19 cellular contexts compared by ENCODE assay signal in the genomic region with DNA sequence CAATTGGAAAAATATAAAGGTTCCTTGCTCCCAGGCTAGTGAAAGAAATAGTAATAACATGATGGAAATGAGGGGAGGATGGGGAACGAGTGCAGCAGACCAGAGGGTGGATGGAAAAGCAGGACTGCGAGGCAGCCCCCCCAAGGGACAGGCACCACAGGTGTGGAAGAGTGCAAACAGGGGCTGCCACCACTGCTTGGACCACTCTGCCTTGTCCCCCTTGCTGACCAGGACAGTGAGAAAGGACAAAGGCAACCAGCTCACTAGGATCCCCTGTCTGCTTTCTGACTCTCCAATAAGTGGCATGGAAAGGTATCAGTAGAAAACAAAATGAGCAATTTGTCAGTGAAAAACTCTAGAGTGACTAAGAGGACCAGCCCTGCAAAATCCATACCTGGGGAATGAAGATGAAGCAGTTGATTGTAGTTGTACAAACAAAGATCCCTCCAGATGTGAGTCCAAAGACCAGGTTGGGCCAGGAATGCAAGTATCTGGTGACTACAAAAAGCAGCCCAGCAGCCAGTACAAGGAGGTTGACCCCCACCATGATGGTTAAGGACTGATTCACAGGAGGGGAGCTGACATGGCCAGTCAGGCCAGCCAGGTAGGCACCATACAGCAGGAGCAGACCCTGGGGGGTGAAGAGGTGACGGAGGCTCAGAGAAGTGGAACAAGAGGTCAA.
A peak's percentile ranks its signal among the peaks of the same experiment; 100 is the strongest.
DNase-seq lines count a peak whose midpoint lies in the region; ATAC-seq and TF ChIP-seq lines count a peak whose summit lies in the region.
"Had no signal": no experiment of that assay in that cellular context is flagged by ENCODE, and none has a peak within 500 bp of the region (broad histone marks: within the 10 kb centered on the region; RNA-seq: fewer than 3 reads in every experiment).

No MANE protein-coding gene starts in this region.

- H3K27me3 ChIP-seq in IMR-90 (ENCODE audit: control insufficient read depth, insufficient read depth, low read length), result no peaks in the 10 kb centered on the region
- no peaks in the 10 kb centered on the region for H3K27me3 ChIP-seq in mammary epithelial cell (ENCODE audit: insufficient read depth, low read length)
- no peaks in the 10 kb centered on the region for H3K27me3 ChIP-seq in iPS-15b (ENCODE audit: control insufficient read depth, insufficient read depth, low read length)
- H3K27me3 ChIP-seq: BLaER1 treated with 17β-estradiol and CSF1 and Interleukin-3, amounts not matched to agents 10 nM and 100 nM; MG63; SJCRH30 had no signal

- peaks cover 0 to 9% of the 10 kb centered on the region in 2 experiments; a peak in 2 of 4 replicates for H3K79me1 ChIP-seq in IMR-90 (ENCODE audit: low read depth in 1 of 2, low read length in 2 of 2)

- no peaks in the 10 kb centered on the region for H4K20me1 ChIP-seq in IMR-90 (ENCODE audit: insufficient read depth, low read length)
- H4K20me1 ChIP-seq in mammary epithelial cell (ENCODE audit: insufficient read depth, low read length), result no peaks in the 10 kb centered on the region
- H4K20me1 ChIP-seq: BLaER1 treated with 17β-estradiol and CSF1 and Interleukin-3, amounts not matched to agents 10 nM and 100 nM had no signal

- BruUV-seq in IMR-90 (replicated peaks; lab: Mats Ljungman, UMichigan) (no TSS peak), mammary epithelial cell (replicated peaks; lab: Mats Ljungman, UMichigan) (no TSS peak)

- H2AK9ac ChIP-seq in IMR-90 (replicated peaks; ENCODE audit: low read depth, low read length, poor library complexity), result no peak overlapping the region

- H3K79me2 ChIP-seq in mammary epithelial cell (ENCODE audit: insufficient read depth, low read length), result peaks cover 5% of the 10 kb centered on the region

- H2BK20ac ChIP-seq in IMR-90 (ENCODE audit: low read depth, low read length), result 0 out of 2 replicates have a peak overlapping the region, but pooled peaks have one; percentile 31

- no peak overlapping the region for H2BK120ac ChIP-seq in IMR-90 (ENCODE audit: low read depth, low read length)

- H3K4me1 ChIP-seq in IMR-90 (ENCODE audit: control insufficient read depth, insufficient read depth, low read length) (peaks cover 8% of the 10 kb centered on the region), mammary epithelial cell (ENCODE audit: insufficient read depth, low read length) (peaks cover 46% of the 10 kb centered on the region), iPS-15b (ENCODE audit: control insufficient read depth, insufficient read depth, low read length) (peaks cover 10% of the 10 kb centered on the region)

- H2BK5ac ChIP-seq in IMR-90 (ENCODE audit: low read depth, low read length, poor library complexity, severe bottlenecking), result no peak overlapping the region

- no peak overlapping the region for H4K91ac ChIP-seq in IMR-90 (ENCODE audit: insufficient read depth, low read depth, low read length)

- H3K4ac ChIP-seq in IMR-90 (ENCODE audit: low read depth, low read length), result no peak overlapping the region; the same call in 1 of the 2 replicates

- H3K4me2 ChIP-seq in IMR-90 (ENCODE audit: low read depth, low read length), result no peak overlapping the region
- H3K4me2 ChIP-seq in mammary epithelial cell (ENCODE audit: insufficient read depth, low read depth, low read length), result no peak overlapping the region
- H3K4me2 ChIP-seq: A549; BLaER1 treated with 17β-estradiol and CSF1 and Interleukin-3, amounts not matched to agents 10 nM and 100 nM had no signal

- DNase-seq in IMR-90, result no peak
- DNase-seq in mammary epithelial cell, result peak; percentile 58
- peak; percentile 73 for DNase-seq in osteocyte (ENCODE audit: extremely low spot score, unreplicated experiment)
- DNase-seq in activated T-cell treated with anti-CD3 and anti-CD28 coated beads, Interleukin-2, amount 50 U/mL, for 48 hours, result no peak
- DNase-seq in NCI-H1436 treated with DMSO at 0.1 percent for 48 hours (lab: John Stamatoyannopoulos, UW), result no peak
- no peak for DNase-seq in NCI-H146 treated with DMSO at 0.1 percent for 48 hours (lab: John Stamatoyannopoulos, UW; ENCODE audit: unreplicated experiment)
- DNase-seq: AML-193; CD4-positive, alpha-beta T cell; KBM-7; MG63; NCI-H1694 treated with DMSO at 0.1 percent for 48 hours; NCI-H2227 treated with DMSO at 0.1 percent for 48 hours; SJCRH30 had no signal

- no peaks in the 10 kb centered on the region for H3K36me3 ChIP-seq in IMR-90 (ENCODE audit: control insufficient read depth, insufficient read depth, low read length)
- H3K36me3 ChIP-seq in mammary epithelial cell (ENCODE audit: insufficient read depth, low read length), result no peaks in the 10 kb centered on the region
- no peaks in the 10 kb centered on the region for H3K36me3 ChIP-seq in iPS-15b (ENCODE audit: control insufficient read depth, insufficient read depth, low read length)
- H3K36me3 ChIP-seq: BLaER1 treated with 17β-estradiol and CSF1 and Interleukin-3, amounts not matched to agents 10 nM and 100 nM; MG63; SJCRH30 had no signal

- in situ Hi-C loops in IMR-90 (cut with MboI; ENCODE audit: low sequenced_read_pairs) (loop anchor here (5.0 to 10.0 kb wide), 2 partner anchors 284 to 366 kb away; no protein-coding TSS in a partner anchor), mammary epithelial cell (cut with MboI; ENCODE audit: low sequenced_read_pairs in 2 of 2) (loop anchor here in 1 of 2 donors (5.0 kb wide), 1 partner anchor 284 kb away; no protein-coding TSS in a partner anchor)

- H3K27me3 Mint-ChIP-seq in osteocyte (ENCODE audit: unreplicated experiment), result no peaks in the 10 kb centered on the region

- H3K4me1 Mint-ChIP-seq in osteocyte (ENCODE audit: unreplicated experiment), result peaks cover 37% of the 10 kb centered on the region

- no peak overlapping the region for H3K27ac Mint-ChIP-seq in osteocyte (ENCODE audit: unreplicated experiment)
- H3K27ac Mint-ChIP-seq: CD4-positive, alpha-beta T cell had no signal

- H3K9me3 ChIP-seq in IMR-90 (ENCODE audit: control insufficient read depth, insufficient read depth, low read length) (no peaks in the 10 kb centered on the region), mammary epithelial cell (replicated peaks; ENCODE audit: insufficient read depth, low read length) (no peaks in the 10 kb centered on the region), iPS-15b (ENCODE audit: control insufficient read depth, insufficient read depth, low read length) (no peaks in the 10 kb centered on the region)
- H3K9me3 ChIP-seq: A549; BLaER1 treated with 17β-estradiol and CSF1 and Interleukin-3, amounts not matched to agents 10 nM and 100 nM; MG63; SJCRH30 had no signal

- H2AFZ ChIP-seq in IMR-90 (replicated peaks; ENCODE audit: low read length, poor library complexity) (no peak overlapping the region), mammary epithelial cell (ENCODE audit: low read depth, low read length) (no peak overlapping the region)

- no peak overlapping the region for H3K27ac ChIP-seq in IMR-90 (ENCODE audit: insufficient read depth, low read length)
- H3K27ac ChIP-seq in mammary epithelial cell (ENCODE audit: insufficient read depth, low read depth, low read length), result no peak overlapping the region
- H3K27ac ChIP-seq: BLaER1 treated with 17β-estradiol and CSF1 and Interleukin-3, amounts not matched to agents 10 nM and 100 nM; SJCRH30 had no signal

- CTCF ChIA-PET in IMR-90 (lab: Yijun Ruan, JAX), result no interaction called here
- CTCF ChIA-PET in mammary epithelial cell (lab: Charles Lee; ENCODE audit: low non-redundant PET), result interaction anchor here (0.5 to 0.6 kb wide), 2 partner anchors 95 to 147 kb away, joined by 5 to 9 read pairs; no protein-coding TSS in a partner anchor

- ATAC-seq in IMR-90 (ENCODE audit: low read depth), result no peak
- ATAC-seq: A549, HCT116, Right ventricle myocardium inferior, SK-N-SH treated with all-trans-retinoic acid at 6 μM for 48 hours had no signal

- no peak overlapping the region for H3K4me3 ChIP-seq in IMR-90 (ENCODE audit: insufficient read depth, low read depth, low read length)
- H3K4me3 ChIP-seq in mammary epithelial cell (replicated peaks in 1 of 3; ENCODE audit: insufficient read depth in 1 of 3, low read depth in 2 of 3, low read length in 3 of 3), result no peak overlapping the region
- no peak overlapping the region for H3K4me3 ChIP-seq in iPS-15b (ENCODE audit: low read depth, low read length)
- H3K4me3 ChIP-seq: A549; BLaER1 treated with 17β-estradiol and CSF1 and Interleukin-3, amounts not matched to agents 10 nM and 100 nM; MG63; SJCRH30 had no signal

- no peak overlapping the region for H3K56ac ChIP-seq in IMR-90 (ENCODE audit: extremely low read depth, insufficient read depth, low read length)

- no peak overlapping the region for H3K14ac ChIP-seq in IMR-90 (replicated peaks; ENCODE audit: low read depth, low read length)

- H3K9me1 ChIP-seq in IMR-90 (ENCODE audit: insufficient read depth, low read length), result peaks cover 6% of the 10 kb centered on the region

- POLR2A ChIA-PET in IMR-90 (lab: Charles Lee; ENCODE audit: unreplicated experiment), result no interaction called here

- no peak overlapping the region for H4K8ac ChIP-seq in IMR-90 (ENCODE audit: low read depth in 2 of 2, low read length in 2 of 2)

- H3K9ac ChIP-seq in IMR-90 (ENCODE audit: low read depth, low read length) (no peak overlapping the region), mammary epithelial cell (ENCODE audit: insufficient read depth, low read length) (no peak overlapping the region), iPS-15b (ENCODE audit: low read depth, low read length) (peak overlapping the region; percentile 13)
- H3K9ac ChIP-seq: BLaER1 treated with 17β-estradiol and CSF1 and Interleukin-3, amounts not matched to agents 10 nM and 100 nM had no signal

- no peak overlapping the region for H3K23ac ChIP-seq in IMR-90 (ENCODE audit: low read depth, low read length)

- peak overlapping the region; percentile 29; the same call in 1 of the 2 replicates for H2AK5ac ChIP-seq in IMR-90 (ENCODE audit: low read depth, low read length)

- TF ChIP-seq RAD21 in IMR-90 (IDR thresholded peaks at IDR 0.05; ENCODE audit: low read length), result no peak

- dilution Hi-C loops in IMR-90 (cut with HindIII; ENCODE audit: low sequenced_read_pairs, unreplicated experiment) (no loop called here), mammary epithelial cell (cut with HindIII; ENCODE audit: low sequenced_read_pairs) (no loop called here)

- H2BK15ac ChIP-seq in IMR-90 (ENCODE audit: low read depth, low read length), result 0 out of 3 replicates have a peak overlapping the region, but pooled peaks have one; percentile 16

- H3K18ac ChIP-seq in IMR-90 (ENCODE audit: low read depth, low read length), result no peak overlapping the region

- intact Hi-C loops in IMR-90 (cut with micrococcal nuclease) (loop anchor here (5.0 kb wide), 1 partner anchor 359 kb away; no protein-coding TSS in a partner anchor), mammary epithelial cell (cut with micrococcal nuclease) (loop anchor here (1.0 to 5.0 kb wide), 4 partner anchors 34 to 499 kb away; a partner anchor contains a TSS)

- no peaks in the 10 kb centered on the region for H3K36me3 Mint-ChIP-seq in osteocyte (ENCODE audit: unreplicated experiment)

- TF ChIP-seq CTCF in IMR-90 (conservative IDR thresholded peaks at IDR 0.05; ENCODE audit: low read depth, low read length) (no peak), mammary epithelial cell (conservative IDR thresholded peaks at IDR 0.05 in 1 of 2, IDR thresholded peaks at IDR 0.05 in 1 of 2; ENCODE audit: extremely low read depth in 1 of 2, insufficient read depth in 1 of 2, low read depth in 1 of 2, low read length in 2 of 2) (no peak), osteocyte (IDR thresholded peaks at IDR 0.05) (no peak)

- H4K5ac ChIP-seq in IMR-90 (ENCODE audit: low read depth, low read length), result no peak overlapping the region

- no CpG with 5 or more reads among the region's 3 CpGs for WGBS in IMR-90 (ENCODE audit: extremely low coverage in 2 of 2, insufficient read length in 1 of 2), 2 experiments
- WGBS in mammary epithelial cell (ENCODE audit: low coverage, missing lambda C conversion rate), result 97% methylated on average over 3 of the region's 3 CpGs

- TF ChIP-seq POLR2A in IMR-90 (IDR thresholded peaks at IDR 0.05; ENCODE audit: low read depth, low read length), result no peak

- no peaks in the 10 kb centered on the region for H3K9me3 Mint-ChIP-seq in osteocyte (ENCODE audit: unreplicated experiment)
- H3K9me3 Mint-ChIP-seq: CD4-positive, alpha-beta T cell had no signal

- no peak overlapping the region for H3K4me3 Mint-ChIP-seq in osteocyte (ENCODE audit: unreplicated experiment)
- H3K4me3 Mint-ChIP-seq: CD4-positive, alpha-beta T cell had no signal

Comparison
In these comparisons a context has a peak if more than half of its experiments do, and no peak if none do; other contexts are left out.
1. DNase-seq: peak in mammary epithelial cell (single experiment) and osteocyte (single experiment); none in IMR-90 (single experiment), activated T-cell treated with anti-CD3 and anti-CD28 coated beads, Interleukin-2, amount 50 U/mL, for 48 hours (0 of 2), NCI-H1436 treated with DMSO at 0.1 percent for 48 hours (single experiment) and NCI-H146 treated with DMSO at 0.1 percent for 48 hours (single experiment).